ENCODE assay signal across 8 cellular contexts in genomic region chr1:155192346-155193274, GRCh38. TPM values are rescaled to one million over a fixed set of nuclear protein-coding genes. Genes with fewer than 3 reads are reported as not detected.
DNase-seq lines count a peak whose midpoint lies in the region; ATAC-seq and TF ChIP-seq lines count a peak whose summit lies in the region.

No MANE protein-coding gene starts in this region.

- no peaks in the 10 kb centered on the region for H3K36me3 Mint-ChIP-seq in activated naive CD4-positive, alpha-beta T cell treated with anti-CD3 and anti-CD28 coated beads, Interleukin-2, amount 50 U/mL, for 24 hours

- H3K4me2 ChIP-seq in DOHH2 (ENCODE audit: low read length), result peak overlapping the region; percentile 87

- H3K27ac ChIP-seq in DOHH2 (ENCODE audit: low read depth, low read length), result peak overlapping the region; percentile 80
- H3K27ac ChIP-seq in iPS DF 6.9 (ENCODE audit: low read length), result no peak overlapping the region
- peak overlapping the region; percentile 16 to 95 (median 77) for H3K27ac ChIP-seq in skin epidermis

- H3K4me1 Mint-ChIP-seq in activated naive CD4-positive, alpha-beta T cell treated with anti-CD3 and anti-CD28 coated beads, Interleukin-2, amount 50 U/mL, for 24 hours, result peaks cover 40% of the 10 kb centered on the region

- no peak for ATAC-seq in GM21423 (IDR thresholded peaks at IDR 0.05; ENCODE audit: unreplicated experiment)

- H3K79me2 ChIP-seq in DOHH2 (ENCODE audit: control insufficient read depth, low read length), result no peaks in the 10 kb centered on the region; the same call in 1 of the 2 replicates

- H3K27me3 Mint-ChIP-seq in activated naive CD4-positive, alpha-beta T cell treated with anti-CD3 and anti-CD28 coated beads, Interleukin-2, amount 50 U/mL, for 24 hours, result no peaks in the 10 kb centered on the region

- peak overlapping the region; percentile 74 for H3K27ac Mint-ChIP-seq in activated naive CD4-positive, alpha-beta T cell treated with anti-CD3 and anti-CD28 coated beads, Interleukin-2, amount 50 U/mL, for 24 hours

- no peaks in the 10 kb centered on the region for H4K20me1 ChIP-seq in DOHH2 (ENCODE audit: control insufficient read depth, insufficient read depth, low read depth, low read length)

- no peaks in the 10 kb centered on the region for H3K9me3 ChIP-seq in DOHH2 (ENCODE audit: control insufficient read depth, insufficient read depth, low read length)
- H3K9me3 ChIP-seq in iPS DF 6.9 (ENCODE audit: control insufficient read depth, insufficient read depth, low read length), result no peaks in the 10 kb centered on the region

- DNase-seq in NCI-H2029 (lab: John Stamatoyannopoulos, UW) (peak; percentile 85), iPS DF 6.9 (ENCODE audit: low read depth, low spot score) (no peak), mesenteric fat pad (ENCODE audit: low spot score) (no peak)
- no peak for DNase-seq in NK-92 treated with Interleukin-12 subunit alpha and Interleukin-12 subunit beta, amount 100 ng/mL, for 24 hours (lab: John Stamatoyannopoulos, UW)

- no peak for TF ChIP-seq CTCF in DOHH2 (IDR thresholded peaks at IDR 0.05; ENCODE audit: low read depth, low read length, poor library complexity, severe bottlenecking)

- peaks cover 34% of the 10 kb centered on the region for H3K4me1 ChIP-seq in DOHH2 (ENCODE audit: control insufficient read depth, low read length)
- peaks cover 17% of the 10 kb centered on the region for H3K4me1 ChIP-seq in iPS DF 6.9 (ENCODE audit: control insufficient read depth, insufficient read depth, low read length)

- H3K27me3 ChIP-seq in DOHH2 (ENCODE audit: control insufficient read depth, low read length) (no peaks in the 10 kb centered on the region), iPS DF 6.9 (ENCODE audit: control insufficient read depth, insufficient read depth, low read length) (no peaks in the 10 kb centered on the region)

- no peaks in the 10 kb centered on the region for H3K9me3 Mint-ChIP-seq in activated naive CD4-positive, alpha-beta T cell treated with anti-CD3 and anti-CD28 coated beads, Interleukin-2, amount 50 U/mL, for 24 hours

- H3K36me3 ChIP-seq in DOHH2 (ENCODE audit: control insufficient read depth, low read length) (no peaks in the 10 kb centered on the region), iPS DF 6.9 (ENCODE audit: control insufficient read depth, insufficient read depth, low read length) (peaks cover 10% of the 10 kb centered on the region)

- WGBS in iPS DF 6.9 (ENCODE audit: insufficient coverage, insufficient read length), result no CpG with 5 or more reads among the region's 20 CpGs

- no peaks in the 10 kb centered on the region for H3K9me2 ChIP-seq in DOHH2 (replicated peaks; ENCODE audit: control insufficient read depth, low read length)

- peaks cover 11% of the 10 kb centered on the region; the same call in 1 of the 2 replicates for H3F3A ChIP-seq in DOHH2 (ENCODE audit: control insufficient read depth, insufficient read depth)

- H3K4me3 ChIP-seq in DOHH2 (ENCODE audit: low read length), result peak overlapping the region; percentile 82
- H3K4me3 ChIP-seq in iPS DF 6.9 (ENCODE audit: low read length), result peak overlapping the region; percentile 41; the same call in 1 of the 2 replicates
- H3K4me3 ChIP-seq in skin epidermis, result peak overlapping the region; percentile 35 to 48 (median 45)

- peak overlapping the region; percentile 92 for H3K4me3 Mint-ChIP-seq in activated naive CD4-positive, alpha-beta T cell treated with anti-CD3 and anti-CD28 coated beads, Interleukin-2, amount 50 U/mL, for 24 hours

RNA-seq across cellular contexts. Expression of gene THBS3, which starts 15.1 kb away (rescaled TPM):
- total RNA-seq in mesenteric fat pad, result 17.9 TPM

RNA-seq across cellular contexts. Expression of gene MTX1, which starts 15.9 kb away (rescaled TPM):
- total RNA-seq in mesenteric fat pad, result 40.0 TPM

RNA-seq across cellular contexts. Expression of gene TRIM46, which starts 19.0 kb away (rescaled TPM):
- total RNA-seq in mesenteric fat pad, result 0.22 TPM

RNA-seq across cellular contexts. Expression of gene KRTCAP2, which starts 19.5 kb away (rescaled TPM):
- total RNA-seq in mesenteric fat pad, result 155 TPM

RNA-seq across cellular contexts. Expression of gene DPM3, which starts 52.3 kb away (rescaled TPM):
- 76.2 TPM for total RNA-seq in mesenteric fat pad
